ENCODE assay signal across 26 cellular contexts in the genomic region with DNA sequence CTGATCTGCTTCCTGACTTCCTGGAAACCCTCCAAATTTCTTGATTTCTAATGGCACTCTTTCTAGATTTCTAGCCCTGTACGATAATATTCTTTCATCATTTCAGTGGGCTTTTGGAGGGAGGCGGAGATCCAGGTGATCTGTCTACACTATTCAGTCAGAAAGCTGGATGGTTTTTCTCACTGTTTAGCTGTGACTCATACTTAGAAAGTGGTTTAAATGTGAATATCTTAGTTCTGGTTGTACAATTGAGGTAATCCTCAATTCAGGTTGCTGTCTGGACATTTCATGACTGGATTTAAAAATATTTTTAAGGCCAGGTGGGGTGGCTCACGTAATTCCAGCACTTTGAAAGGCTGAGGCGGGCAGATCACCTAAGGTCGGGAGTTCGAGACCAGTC. TPM values are rescaled to one million over a fixed set of nuclear protein-coding genes. Genes with fewer than 3 reads are reported as not detected.
A peak's percentile ranks its signal among the peaks of the same experiment; 100 is the strongest.
DNase-seq lines count a peak whose midpoint lies in the region; ATAC-seq and TF ChIP-seq lines count a peak whose summit lies in the region.
"Had no signal": no experiment of that assay in that cellular context is flagged by ENCODE, and none has a peak within 500 bp of the region (broad histone marks: within the 10 kb centered on the region; RNA-seq: fewer than 3 reads in every experiment).

No MANE protein-coding gene starts in this region.

- CTCF ChIA-PET in activated CD4-positive, alpha-beta T cell treated with anti-CD3 and anti-CD28 coated beads for 36 hours (lab: Charles Lee): interaction anchor here (1.0 kb wide), 1 partner anchor 8 kb away, joined by 3 read pairs; no protein-coding TSS in a partner anchor
- CTCF ChIA-PET in A673 (lab: Charles Lee): no interaction called here

- H3K9me3 ChIP-seq in BLaER1 (peaks cover 2% of the 10 kb centered on the region; the same call in 1 of the 2 replicates), A673 (ENCODE audit: low read depth, low read length, poor library complexity, severe bottlenecking) (no peaks in the 10 kb centered on the region), ovary (no peaks in the 10 kb centered on the region)
- H3K9me3 ChIP-seq: SJCRH30 had no signal

- TF ChIP-seq EP300 in ovary (IDR thresholded peaks at IDR 0.05): no peak

- H3K27ac ChIP-seq in BLaER1 (peak overlapping the region; percentile 80), A673 (ENCODE audit: low read depth, low read length, poor library complexity, severe bottlenecking) (no peak overlapping the region), ovary (no peak overlapping the region)
- H3K27ac ChIP-seq: 22Rv1, C4-2B, SJCRH30 had no signal

- no peaks in the 10 kb centered on the region for H4K20me1 ChIP-seq in BLaER1

- H3K36me3 Mint-ChIP-seq in activated CD4-positive, alpha-beta T cell treated with anti-CD3 and anti-CD28 coated beads for 36 hours (ENCODE audit: low read depth): peaks cover 57% of the 10 kb centered on the region
- peaks cover 57% of the 10 kb centered on the region for H3K36me3 Mint-ChIP-seq in activated CD4-positive, alpha-beta T cell treated with anti-CD3 and anti-CD28 coated beads, Interleukin-2, amount 10 ng/mL, durations not matched to agents 24 days and 14 days (ENCODE audit: low read depth)
- H3K36me3 Mint-ChIP-seq in stimulated activated effector memory CD8-positive, alpha-beta T cell treated with anti-CD3 and anti-CD28 coated beads, Interleukin-12 subunit alpha, Interleukin-12 subunit beta, amount 100 ng/mL, for 72 hours: peaks cover 100% of the 10 kb centered on the region

- no peak overlapping the region; the same call in 1 of the 2 replicates for H3K4me3 ChIP-seq in BLaER1
- H3K4me3 ChIP-seq in A673 (ENCODE audit: low read depth, low read length, poor library complexity, severe bottlenecking): no peak overlapping the region
- H3K4me3 ChIP-seq in ovary: no peak overlapping the region
- H3K4me3 ChIP-seq: SJCRH30 had no signal

- H3K9me3 Mint-ChIP-seq in activated CD4-positive, alpha-beta T cell treated with anti-CD3 and anti-CD28 coated beads for 36 hours (ENCODE audit: low read depth): no peaks in the 10 kb centered on the region
- H3K9me3 Mint-ChIP-seq in activated CD4-positive, alpha-beta T cell treated with anti-CD3 and anti-CD28 coated beads, Interleukin-2, amount 10 ng/mL, durations not matched to agents 24 days and 14 days: no peaks in the 10 kb centered on the region
- no peaks in the 10 kb centered on the region for H3K9me3 Mint-ChIP-seq in stimulated activated effector memory CD8-positive, alpha-beta T cell treated with anti-CD3 and anti-CD28 coated beads, Interleukin-12 subunit alpha, Interleukin-12 subunit beta, amount 100 ng/mL, for 72 hours
- H3K9me3 Mint-ChIP-seq: CD8-positive, alpha-beta memory T cell; HFFc6 had no signal

- peak overlapping the region; percentile 43 for H3K27ac Mint-ChIP-seq in activated CD4-positive, alpha-beta T cell treated with anti-CD3 and anti-CD28 coated beads for 36 hours
- no peak overlapping the region for H3K27ac Mint-ChIP-seq in activated CD4-positive, alpha-beta T cell treated with anti-CD3 and anti-CD28 coated beads, Interleukin-2, amount 10 ng/mL, durations not matched to agents 24 days and 14 days
- H3K27ac Mint-ChIP-seq in stimulated activated effector memory CD8-positive, alpha-beta T cell treated with anti-CD3 and anti-CD28 coated beads, Interleukin-12 subunit alpha, Interleukin-12 subunit beta, amount 100 ng/mL, for 72 hours: peak overlapping the region; percentile 6
- H3K27ac Mint-ChIP-seq: HFFc6 had no signal

- no peaks in the 10 kb centered on the region for H3K27me3 Mint-ChIP-seq in activated CD4-positive, alpha-beta T cell treated with anti-CD3 and anti-CD28 coated beads for 36 hours
- H3K27me3 Mint-ChIP-seq in activated CD4-positive, alpha-beta T cell treated with anti-CD3 and anti-CD28 coated beads, Interleukin-2, amount 10 ng/mL, durations not matched to agents 24 days and 14 days: no peaks in the 10 kb centered on the region
- H3K27me3 Mint-ChIP-seq: CD8-positive, alpha-beta memory T cell had no signal

- no peak for TF ChIP-seq CTCF in A673 (conservative IDR thresholded peaks at IDR 0.05; ENCODE audit: low read depth, low read length)
- TF ChIP-seq CTCF in ovary (IDR thresholded peaks at IDR 0.05): no peak

- H3K27me3 ChIP-seq in BLaER1 (no peaks in the 10 kb centered on the region), A673 (replicated peaks; ENCODE audit: insufficient read depth, low read depth, low read length, poor library complexity) (no peaks in the 10 kb centered on the region), ovary (no peaks in the 10 kb centered on the region)
- H3K27me3 ChIP-seq: SJCRH30 had no signal

- H3K4me3 Mint-ChIP-seq in activated CD4-positive, alpha-beta T cell treated with anti-CD3 and anti-CD28 coated beads for 36 hours: no peak overlapping the region
- H3K4me3 Mint-ChIP-seq in activated CD4-positive, alpha-beta T cell treated with anti-CD3 and anti-CD28 coated beads, Interleukin-2, amount 10 ng/mL, durations not matched to agents 24 days and 14 days: no peak overlapping the region
- H3K4me3 Mint-ChIP-seq in stimulated activated effector memory CD8-positive, alpha-beta T cell treated with anti-CD3 and anti-CD28 coated beads, Interleukin-12 subunit alpha, Interleukin-12 subunit beta, amount 100 ng/mL, for 72 hours: no peak overlapping the region
- H3K4me3 Mint-ChIP-seq: CD8-positive, alpha-beta memory T cell; HFFc6 had no signal

- H3K4me1 Mint-ChIP-seq in activated CD4-positive, alpha-beta T cell treated with anti-CD3 and anti-CD28 coated beads for 36 hours: peaks cover 20% of the 10 kb centered on the region
- peaks cover 16% of the 10 kb centered on the region for H3K4me1 Mint-ChIP-seq in activated CD4-positive, alpha-beta T cell treated with anti-CD3 and anti-CD28 coated beads, Interleukin-2, amount 10 ng/mL, durations not matched to agents 24 days and 14 days
- H3K4me1 Mint-ChIP-seq in stimulated activated effector memory CD8-positive, alpha-beta T cell treated with anti-CD3 and anti-CD28 coated beads, Interleukin-12 subunit alpha, Interleukin-12 subunit beta, amount 100 ng/mL, for 72 hours: peaks cover 10% of the 10 kb centered on the region

- H3K4me2 ChIP-seq in BLaER1: peak overlapping the region; percentile 86

- H3K4me1 ChIP-seq in BLaER1 (peaks cover 40% of the 10 kb centered on the region), A673 (ENCODE audit: insufficient read depth, low read length, poor library complexity, severe bottlenecking) (no peaks in the 10 kb centered on the region), ovary (ENCODE audit: insufficient read depth) (peaks cover under 1% of the 10 kb centered on the region)
- H3K4me1 ChIP-seq: SJCRH30 had no signal

- no TSS peak for BruUV-seq in A673 (replicated peaks; lab: Mats Ljungman, UMichigan)

- POLR2A ChIA-PET in activated CD4-positive, alpha-beta T cell treated with anti-CD3 and anti-CD28 coated beads for 36 hours (lab: Charles Lee): interaction anchor here (0.6 to 0.9 kb wide), 2 partner anchors 22 to 129 kb away, joined by 3 read pairs; partner anchors contain the start of gene CEP192
- POLR2A ChIA-PET in A673 (lab: Charles Lee; ENCODE audit: low non-redundant PET): no interaction called here

- WGBS in ovary, 3 donors: 93 to 94% (median 94%) methylated on average over 6 of the region's 6 CpGs

- H3K36me3 ChIP-seq in BLaER1 (peaks cover 89% of the 10 kb centered on the region), A673 (ENCODE audit: insufficient read depth, low read length, poor library complexity, severe bottlenecking) (peaks cover 47% of the 10 kb centered on the region), ovary (no peaks in the 10 kb centered on the region)

- no peak for TF ChIP-seq POLR2A in ovary (IDR thresholded peaks at IDR 0.05)

- intact Hi-C loops in activated CD4-positive, alpha-beta T cell treated with anti-CD3 and anti-CD28 coated beads for 36 hours (cut with DNase I, micrococcal nuclease): no loop called here
- intact Hi-C loops in activated CD4-positive, alpha-beta T cell treated with anti-CD3 and anti-CD28 coated beads, Interleukin-2, amount 10 ng/mL, durations not matched to agents 24 days and 14 days (cut with micrococcal nuclease): no loop called here
- intact Hi-C loops in A673 (cut with micrococcal nuclease; ENCODE audit: unreplicated experiment) (no loop called here), ovary (cut with DNase I) (no loop called here)

- no peak overlapping the region for H3K9ac ChIP-seq in BLaER1

- DNase-seq in activated CD4-positive, alpha-beta T cell treated with anti-CD3 and anti-CD28 coated beads for 36 hours: no peak
- DNase-seq in activated CD4-positive, alpha-beta T cell treated with anti-CD3 and anti-CD28 coated beads, Interleukin-2, amount 10 ng/mL, durations not matched to agents 24 days and 14 days: no peak
- DNase-seq in astrocyte of the hippocampus (ENCODE audit: low read depth, low spot score) (peak; percentile 13), A673 (ENCODE audit: low spot score) (no peak), ovary (no peak)
- no peak for DNase-seq in stimulated activated effector memory CD8-positive, alpha-beta T cell treated with anti-CD3 and anti-CD28 coated beads, Interleukin-12 subunit alpha, Interleukin-12 subunit beta, amount 100 ng/mL, for 72 hours (ENCODE audit: low spot score in 2 of 2)
- DNase-seq: Calu3; CD8-positive, alpha-beta memory T cell; DMS153; GDM1; H7; HFFc6; Karpas-422; MV-4-11; NCI-H1417; NCI-H1694 treated with DMSO at 0.1 percent for 48 hours; NCI-H2081 treated with DMSO at 0.1 percent for 48 hours; NCI-H2171 treated with DMSO at 0.1 percent for 48 hours; NCI-H446; NCI-H526; OCI-M1; SJCRH30 had no signal

- peak; percentile 44 for ATAC-seq in activated CD4-positive, alpha-beta T cell treated with anti-CD3 and anti-CD28 coated beads for 36 hours
- peak; percentile 67 for ATAC-seq in stimulated activated effector memory CD8-positive, alpha-beta T cell treated with anti-CD3 and anti-CD28 coated beads, Interleukin-12 subunit alpha, Interleukin-12 subunit beta, amount 100 ng/mL, for 72 hours
- ATAC-seq in HG02870 (IDR thresholded peaks at IDR 0.05; ENCODE audit: unreplicated experiment): no peak

RNA-seq across cellular contexts. Expression of gene SEH1L, which starts 20.8 kb away (rescaled TPM):
- 100 to 1,000 TPM; 100 to 107 TPM for total RNA-seq in activated CD4-positive, alpha-beta T cell treated with anti-CD3 and anti-CD28 coated beads for 36 hours
- 132 TPM in 2 replicates for total RNA-seq in activated CD4-positive, alpha-beta T cell treated with anti-CD3 and anti-CD28 coated beads, Interleukin-2, amount 10 ng/mL, durations not matched to agents 24 days and 14 days
- total RNA-seq in A673 (2021) (104 and 105 TPM in 2 replicates), ovary (10 to 100 TPM; 17.3 to 56.1 (median 37.9) TPM)
- 10 to 100 TPM; 12.3 to 21.3 TPM for polyA plus RNA-seq in ovary

RNA-seq across cellular contexts. Expression of gene CEP192, which starts 22.5 kb away (rescaled TPM):
- total RNA-seq in activated CD4-positive, alpha-beta T cell treated with anti-CD3 and anti-CD28 coated beads for 36 hours: 10 to 100 TPM; 36.0 to 39.3 TPM
- total RNA-seq in activated CD4-positive, alpha-beta T cell treated with anti-CD3 and anti-CD28 coated beads, Interleukin-2, amount 10 ng/mL, durations not matched to agents 24 days and 14 days: 31.4 and 34.7 TPM in 2 replicates
- total RNA-seq in A673 (2021) (46.4 and 50.2 TPM in 2 replicates), ovary (10 to 100 TPM; 19.3 to 48.6 (median 36.1) TPM)
- polyA plus RNA-seq in ovary: 10 to 100 TPM; 18.0 to 21.5 TPM
